Comparison of ENCODE assay signal across 8 cellular contexts in genomic region chr1:159188375-159188788, GRCh38. TPM values are rescaled to one million over a fixed set of nuclear protein-coding genes. Genes with fewer than 3 reads are reported as not detected.
DNase-seq lines count a peak whose midpoint lies in the region; ATAC-seq and TF ChIP-seq lines count a peak whose summit lies in the region.

No MANE protein-coding gene starts in this region.

- WGBS in right cardiac atrium, result under 1% methylated on average over 24 of the region's 24 CpGs

- no peaks in the 10 kb centered on the region for H3K9me3 Mint-ChIP-seq in WTC11

- POLR2A ChIA-PET in WTC11 (lab: Charles Lee), result interaction anchor here (0.7 to 1.5 kb wide), 6 partner anchors 11 to 23 kb away, joined by 3 to 6 read pairs (median 4); partner anchors contain the start of gene CADM3

- H3K4me3 Mint-ChIP-seq in WTC11, result peak overlapping the region; percentile 83

- H3K36me3 ChIP-seq in ACC112 (ENCODE audit: insufficient read depth, low read length) (no peaks in the 10 kb centered on the region), rectal smooth muscle tissue (ENCODE audit: control insufficient read depth, insufficient read depth, low read length) (no peaks in the 10 kb centered on the region)

- H3K9me3 ChIP-seq in right cardiac atrium (ENCODE audit: control insufficient read depth, low read length), result no peaks in the 10 kb centered on the region

- H3K4me3 ChIP-seq in ACC112 (ENCODE audit: low read depth, low read length) (peak overlapping the region; percentile 59), right cardiac atrium (ENCODE audit: low read length) (no peak overlapping the region), rectal smooth muscle tissue (ENCODE audit: low read length) (peak overlapping the region; percentile 30)

- H3K4me1 Mint-ChIP-seq in WTC11, result peaks cover 43% of the 10 kb centered on the region

- H3K27me3 Mint-ChIP-seq in WTC11 (ENCODE audit: low read depth), result peaks cover 3% of the 10 kb centered on the region

- H3K4me1 ChIP-seq in ACC112 (ENCODE audit: control insufficient read depth, insufficient read depth, low read length, unreplicated experiment) (no peaks in the 10 kb centered on the region), right cardiac atrium (ENCODE audit: control insufficient read depth, insufficient read depth, low read length) (no peaks in the 10 kb centered on the region), rectal smooth muscle tissue (ENCODE audit: control insufficient read depth, insufficient read depth, low read length) (no peaks in the 10 kb centered on the region)

- no peak for TF ChIP-seq CTCF in WTC11 (IDR thresholded peaks at IDR 0.05)

- H3K9ac ChIP-seq in rectal smooth muscle tissue (ENCODE audit: low read length), result no peak overlapping the region

- ATAC-seq in GM18868 (IDR thresholded peaks at IDR 0.05; ENCODE audit: unreplicated experiment) (peak; percentile 97), HG03175 (IDR thresholded peaks at IDR 0.05; ENCODE audit: unreplicated experiment) (peak; percentile 94), WTC11 (peak; percentile 97), right cardiac atrium (peak; percentile 95 to 97)

- no peaks in the 10 kb centered on the region for H3K79me2 ChIP-seq in ACC112 (ENCODE audit: control insufficient read depth, insufficient read depth, low read length, unreplicated experiment)

- peak overlapping the region; percentile 85 for H3K27ac Mint-ChIP-seq in WTC11

- H3K27me3 ChIP-seq in ACC112 (ENCODE audit: insufficient read depth, low read length) (peaks cover 100% of the 10 kb centered on the region), right cardiac atrium (ENCODE audit: control insufficient read depth, insufficient read depth) (peaks cover 2% of the 10 kb centered on the region), rectal smooth muscle tissue (ENCODE audit: control insufficient read depth, insufficient read depth, low read length) (peaks cover 10% of the 10 kb centered on the region)

- CTCF ChIA-PET in WTC11 (lab: Charles Lee), result interaction anchor here (0.7 to 3.1 kb wide), 15 partner anchors 9 to 819 kb away, joined by 3 to 59 read pairs (median 4); partner anchors contain the start of genes ACKR1 and CADM3

- peak; percentile 89 for DNase-seq in WTC11 (ENCODE audit: low spot score)
- peak; percentile 71 to 85 (median 81) for DNase-seq in right cardiac atrium
- no peak for DNase-seq in SIG-M5 treated with dmso at 0.1 percent for 504 hours (lab: John Stamatoyannopoulos, UW; ENCODE audit: unreplicated experiment)
- DNase-seq in stimulated activated naive CD4-positive, alpha-beta T cell treated with Interleukin-2 at 50 U/mL for 16 hours (lab: John Stamatoyannopoulos, UW), result no peak

- no peaks in the 10 kb centered on the region for H3K36me3 Mint-ChIP-seq in WTC11

- no peak overlapping the region for H2AFZ ChIP-seq in ACC112 (ENCODE audit: low read length, unreplicated experiment)

- intact Hi-C loops in right cardiac atrium (cut with DNase I), result no loop called here

- H3K27ac ChIP-seq in ACC112 (ENCODE audit: low read depth, low read length) (no peak overlapping the region), right cardiac atrium (ENCODE audit: low read length) (no peak overlapping the region), rectal smooth muscle tissue (ENCODE audit: low read depth, low read length) (no peak overlapping the region)

TF ChIP-seq in WTC11, 78 proteins besides CTCF, POLR2A, EP300 and RAD21:
- 0 out of 2 replicates have a peak, but pooled peaks have one; percentile 50 for TF ChIP-seq CREM (CRISPR knock-in tag; IDR thresholded peaks at IDR 0.05)
- TF ChIP-seq ZBTB21 (CRISPR knock-in tag; IDR thresholded peaks at IDR 0.05; ENCODE audit: borderline replicate concordance), result 0 out of 2 replicates have a peak, but pooled peaks have one; percentile 16
- TF ChIP-seq ZMAT4 (CRISPR knock-in tag; IDR thresholded peaks at IDR 0.05), result no peak
- no peak for TF ChIP-seq HMGA2 (CRISPR knock-in tag; IDR thresholded peaks at IDR 0.05)
- no peak for TF ChIP-seq NR1H2 (CRISPR knock-in tag; IDR thresholded peaks at IDR 0.05)
- peak; percentile 41; the same call in 1 of the 2 replicates for TF ChIP-seq SP1 (CRISPR knock-in tag; conservative IDR thresholded peaks at IDR 0.05)
TF ChIP-seq in WTC11: peak in this region for 3.

RNA-seq across cellular contexts. Expression of gene ACKR1, which starts 16.3 kb away (rescaled TPM):
- total RNA-seq in WTC11 (2021) (0.18 to 0.63 TPM (median 0.34 TPM) in 3 replicates), right cardiac atrium (10 to 100 TPM in 1 of 4 donors, 1 to 10 TPM in 3; 2.7 to 17.9 (median 4.0) TPM)
- 13.1 TPM for polyA plus RNA-seq in right cardiac atrium

RNA-seq across cellular contexts. Expression of gene CADM3, which starts 17.0 kb away (rescaled TPM):
- total RNA-seq in WTC11 (2021) (5.1 to 5.5 TPM (median 5.3 TPM) in 3 replicates), right cardiac atrium (10 to 100 TPM in 2 of 4 donors, 1 to 10 TPM in 2; 6.1 to 13.2 (median 8.7) TPM)
- 9.0 TPM for polyA plus RNA-seq in right cardiac atrium

Comparison
In these comparisons a context has a peak if more than half of its experiments do, and no peak if none do; other contexts are left out.
1. DNase-seq: peak in WTC11 (single experiment) and right cardiac atrium (3 of 3); none in SIG-M5 treated with dmso at 0.1 percent for 504 hours (single experiment) and stimulated activated naive CD4-positive, alpha-beta T cell treated with Interleukin-2 at 50 U/mL for 16 hours (single experiment).
2. Peak in every context shown above with its lines, with median percentiles within 50 percentile points of each other: ATAC-seq.